20 cellular contexts compared by ENCODE assay signal in genomic region chr2:138244400-138245001, GRCh38.
DNase-seq lines count a peak whose midpoint lies in the region; ATAC-seq and TF ChIP-seq lines count a peak whose summit lies in the region.
"Had no signal": no experiment of that assay in that cellular context is flagged by ENCODE, and none has a peak within 500 bp of the region (broad histone marks: within the 10 kb centered on the region; RNA-seq: fewer than 3 reads in every experiment).

No MANE protein-coding gene starts in this region.

- no peak overlapping the region for H3K4me3 Mint-ChIP-seq in progenitor cell of endocrine pancreas (ENCODE audit: low read depth)
- H3K4me3 Mint-ChIP-seq: activated B cell treated with CpG ODN at 0.5 μM for 24 hours; activated naive CD4-positive, alpha-beta T cell treated with anti-CD3 and anti-CD28 coated beads, Interleukin-2, amount 10 ng/mL, durations not matched to agents 7 days and 5 days; naive B cell had no signal

- H3K4me1 Mint-ChIP-seq in progenitor cell of endocrine pancreas (ENCODE audit: low read depth) = peaks cover 19% of the 10 kb centered on the region
- H3K4me1 Mint-ChIP-seq: activated B cell treated with CpG ODN at 0.5 μM for 24 hours; activated naive CD4-positive, alpha-beta T cell treated with anti-CD3 and anti-CD28 coated beads, Interleukin-2, amount 10 ng/mL, durations not matched to agents 7 days and 5 days; naive B cell had no signal

- DNase-seq in ELR (ENCODE audit: low read depth) (peak; percentile 51), OCI-M1 (lab: John Stamatoyannopoulos, UW) (peak; percentile 80), coronary artery (ENCODE audit: low spot score) (no peak), progenitor cell of endocrine pancreas (ENCODE audit: low spot score, unreplicated experiment) (no peak), left lung (no peak)
- DNase-seq: activated B cell treated with CpG ODN at 0.5 μM for 24 hours; activated naive CD4-positive, alpha-beta T cell treated with anti-CD3 and anti-CD28 coated beads, Interleukin-2, amount 10 ng/mL, durations not matched to agents 7 days and 5 days; central memory CD4-positive, alpha-beta T cell; DND-41; heart right ventricle; left cardiac atrium; naive B cell; NCI-H1105; NCI-H2171 treated with DMSO at 0.1 percent for 48 hours; substantia nigra had no signal

- TF ChIP-seq CTCF in coronary artery (IDR thresholded peaks at IDR 0.05) (no peak), progenitor cell of endocrine pancreas (IDR thresholded peaks at IDR 0.05; ENCODE audit: unreplicated experiment) (no peak), left lung (IDR thresholded peaks at IDR 0.05) (no peak)

- no peak overlapping the region for H3K4me3 ChIP-seq in coronary artery
- H3K4me3 ChIP-seq in left lung = no peak overlapping the region
- H3K4me3 ChIP-seq: BLaER1 treated with 17β-estradiol and CSF1 and Interleukin-3, amounts not matched to agents 10 nM and 100 nM; heart right ventricle had no signal

- no peaks in the 10 kb centered on the region for H3K4me1 ChIP-seq in left lung

- peak overlapping the region; percentile 10 to 90 for H3K27ac ChIP-seq in coronary artery
- peak overlapping the region in 1 of 2 donors; percentile 3 for H3K27ac ChIP-seq in left lung
- H3K27ac ChIP-seq: BLaER1 treated with 17β-estradiol and CSF1 and Interleukin-3, amounts not matched to agents 10 nM and 100 nM; heart right ventricle had no signal

- H3K27ac Mint-ChIP-seq in progenitor cell of endocrine pancreas = peak overlapping the region; percentile 59
- H3K27ac Mint-ChIP-seq: activated B cell treated with CpG ODN at 0.5 μM for 24 hours; activated naive CD4-positive, alpha-beta T cell treated with anti-CD3 and anti-CD28 coated beads, Interleukin-2, amount 10 ng/mL, durations not matched to agents 7 days and 5 days; naive B cell had no signal

- ATAC-seq in GM21529 (IDR thresholded peaks at IDR 0.05; ENCODE audit: unreplicated experiment) (no peak), HG02870 (IDR thresholded peaks at IDR 0.05; ENCODE audit: unreplicated experiment) (no peak), HG03280 (IDR thresholded peaks at IDR 0.05; ENCODE audit: unreplicated experiment) (no peak), left lung (no peak)
- ATAC-seq: HepG2 had no signal

- H3K27me3 Mint-ChIP-seq in progenitor cell of endocrine pancreas = no peaks in the 10 kb centered on the region
- H3K27me3 Mint-ChIP-seq: activated B cell treated with CpG ODN at 0.5 μM for 24 hours; activated naive CD4-positive, alpha-beta T cell treated with anti-CD3 and anti-CD28 coated beads, Interleukin-2, amount 10 ng/mL, durations not matched to agents 7 days and 5 days; naive B cell had no signal

- intact Hi-C loops in left lung (cut with DNase I) = no loop called here

- H3K9me3 Mint-ChIP-seq in progenitor cell of endocrine pancreas (ENCODE audit: low read depth) = peaks cover 7% of the 10 kb centered on the region
- H3K9me3 Mint-ChIP-seq: activated B cell treated with CpG ODN at 0.5 μM for 24 hours; activated naive CD4-positive, alpha-beta T cell treated with anti-CD3 and anti-CD28 coated beads, Interleukin-2, amount 10 ng/mL, durations not matched to agents 7 days and 5 days had no signal

- H3K9me3 ChIP-seq in left lung = no peaks in the 10 kb centered on the region
- H3K9me3 ChIP-seq: BLaER1 treated with 17β-estradiol and CSF1 and Interleukin-3, amounts not matched to agents 10 nM and 100 nM; heart right ventricle had no signal

- H3K36me3 Mint-ChIP-seq in progenitor cell of endocrine pancreas (ENCODE audit: insufficient read depth) = peaks cover 1% of the 10 kb centered on the region
- H3K36me3 Mint-ChIP-seq: activated naive CD4-positive, alpha-beta T cell treated with anti-CD3 and anti-CD28 coated beads, Interleukin-2, amount 10 ng/mL, durations not matched to agents 7 days and 5 days; naive B cell had no signal

- H3K27me3 ChIP-seq in left lung = no peaks in the 10 kb centered on the region
- H3K27me3 ChIP-seq: BLaER1 treated with 17β-estradiol and CSF1 and Interleukin-3, amounts not matched to agents 10 nM and 100 nM; heart right ventricle had no signal

- H3K36me3 ChIP-seq in left lung = no peaks in the 10 kb centered on the region
- H3K36me3 ChIP-seq: BLaER1 treated with 17β-estradiol and CSF1 and Interleukin-3, amounts not matched to agents 10 nM and 100 nM; heart right ventricle had no signal

Comparison
In these comparisons a context has a peak if more than half of its experiments do, and no peak if none do; other contexts are left out.
1. DNase-seq: peak in ELR (single experiment) and OCI-M1 (single experiment); none in coronary artery (single experiment), progenitor cell of endocrine pancreas (single experiment) and left lung (0 of 2).